Comparison of ENCODE assay signal across 1 cellular context in genomic region chr10:104546756-104547155, GRCh38.
TF ChIP-seq lines count a peak whose summit lies in the region.

No MANE protein-coding gene starts in this region.

TF ChIP-seq in GM12878, 131 proteins besides CTCF, POLR2A, EP300 and RAD21 (continued from another document):
- TF ChIP-seq CUX1 (IDR thresholded peaks at IDR 0.05; ENCODE audit: insufficient replicate concordance, low read depth, low read length) (no peak), ZNF592 (IDR thresholded peaks at IDR 0.05) (no peak), HCFC1 (IDR thresholded peaks at IDR 0.05; ENCODE audit: low read length) (no peak), HSF1 (IDR thresholded peaks at IDR 0.05; ENCODE audit: low read depth, low read length) (no peak), MYC (IDR thresholded peaks at IDR 0.05; ENCODE audit: insufficient read depth, insufficient read length, insufficient replicate concordance, low read length, severe bottlenecking) (no peak), CBX5 (IDR thresholded peaks at IDR 0.05; ENCODE audit: low read depth) (no peak), MEF2B (IDR thresholded peaks at IDR 0.05; ENCODE audit: partially characterized antibody, poor library complexity, severe bottlenecking) (no peak)
